In genomic region chr10:80196270-80196949, GRCh38 we compare ENCODE assay signal across 8 cellular contexts. TPM values are rescaled to one million over a fixed set of nuclear protein-coding genes. Genes with fewer than 3 reads are reported as not detected.
A peak's percentile ranks its signal among the peaks of the same experiment; 100 is the strongest.
DNase-seq lines count a peak whose midpoint lies in the region; ATAC-seq and TF ChIP-seq lines count a peak whose summit lies in the region.

No MANE protein-coding gene starts in this region.

- H2AFZ ChIP-seq in Loucy (ENCODE audit: low read length) = no peak overlapping the region

- no peak overlapping the region for H3K9ac ChIP-seq in Loucy (ENCODE audit: low read depth, low read length, poor library complexity, severe bottlenecking)

- no peaks in the 10 kb centered on the region for H3K27me3 ChIP-seq in Loucy (ENCODE audit: insufficient read depth, low read length, poor library complexity, severe bottlenecking)
- H3K27me3 ChIP-seq in esophagus squamous epithelium = no peaks in the 10 kb centered on the region
- no peaks in the 10 kb centered on the region for H3K27me3 ChIP-seq in spleen (replicated peaks in 1 of 7)

- H4K20me1 ChIP-seq in Loucy (ENCODE audit: insufficient read depth, low read length, poor library complexity, severe bottlenecking) = peaks cover 40% of the 10 kb centered on the region

- H3K4me3 ChIP-seq in Loucy (ENCODE audit: low read length, poor library complexity, severe bottlenecking) = peak overlapping the region; percentile 8
- H3K4me3 ChIP-seq in esophagus squamous epithelium = peak overlapping the region in 1 of 4 donors; percentile 19
- peak overlapping the region in 1 of 8 donors; percentile 2 for H3K4me3 ChIP-seq in spleen

- peak; percentile 90 for ATAC-seq in GM21786 (IDR thresholded peaks at IDR 0.05; ENCODE audit: unreplicated experiment)

- TF ChIP-seq CTCF in Loucy (conservative IDR thresholded peaks at IDR 0.05; ENCODE audit: low read length) (no peak), esophagus squamous epithelium (IDR thresholded peaks at IDR 0.05) (no peak), spleen (IDR thresholded peaks at IDR 0.05 in 8 of 11, conservative IDR thresholded peaks at IDR 0.05 in 3 of 11) (no peak)

- no peaks in the 10 kb centered on the region for H3K9me2 ChIP-seq in Loucy (replicated peaks; ENCODE audit: low read depth, low read length)

- peak overlapping the region; percentile 37 for H3K4me2 ChIP-seq in Loucy (ENCODE audit: low read depth, low read length, poor library complexity, severe bottlenecking)

- intact Hi-C loops in esophagus squamous epithelium (cut with DNase I) (no loop called here), spleen (cut with DNase I; ENCODE audit: low total_unique reads) (no loop called here)

- DNase-seq in EH (ENCODE audit: low read depth) = peak; percentile 48
- peak; percentile 61 for DNase-seq in activated T-cell treated with anti-CD3 and anti-CD28 coated beads for 24 hours (ENCODE audit: low read depth)
- DNase-seq in esophagus squamous epithelium (lab: John Stamatoyannopoulos, UW) = no peak
- peak; percentile 84 for DNase-seq in spleen
- DNase-seq in NCI-H748 treated with DMSO at 0.1 percent for 48 hours (lab: John Stamatoyannopoulos, UW) = no peak
- no peak for DNase-seq in NOMO-1 treated with dmso at 0.1 percent for 144 hours (lab: John Stamatoyannopoulos, UW; ENCODE audit: unreplicated experiment)

- H3K4me1 ChIP-seq in Loucy (ENCODE audit: insufficient read depth, low read length, poor library complexity, severe bottlenecking) (peaks cover 26% of the 10 kb centered on the region), esophagus squamous epithelium (peaks cover 41 to 91% (median 80%) of the 10 kb centered on the region in 3 donors), spleen (peaks cover 44 to 100% (median 95%) of the 10 kb centered on the region in 6 donors)

- H3K27ac ChIP-seq in esophagus squamous epithelium (peak overlapping the region; percentile 77 to 100 (median 85)), spleen (peak overlapping the region in 6 of 8 donors; percentile 51 to 99 (median 74))

- no peaks in the 10 kb centered on the region for H3F3A ChIP-seq in Loucy (ENCODE audit: low read depth)

- TF ChIP-seq POLR2A in esophagus squamous epithelium (IDR thresholded peaks at IDR 0.05) (no peak), spleen (IDR thresholded peaks at IDR 0.05) (no peak)

- H3K36me3 ChIP-seq in Loucy (ENCODE audit: insufficient read depth, low read length) = no peaks in the 10 kb centered on the region; the same call in 1 of the 2 replicates
- H3K36me3 ChIP-seq in esophagus squamous epithelium = peaks cover 0 to 32% (median 6%) of the 10 kb centered on the region in 3 donors
- peaks cover 0 to 21% (median 4%) of the 10 kb centered on the region in 6 donors for H3K36me3 ChIP-seq in spleen

- WGBS in esophagus squamous epithelium, 2 donors = 21% methylated on average over 6 of the region's 8 CpGs; no CpG with 5 or more reads in 1 of the 2 donors
- 48 to 60% (median 56%) methylated on average over 7 to 8 of the region's 8 CpGs for WGBS in spleen, 5 donors

- H3K79me2 ChIP-seq in Loucy (ENCODE audit: insufficient read depth, low read length) = peaks cover 94% of the 10 kb centered on the region

- no peaks in the 10 kb centered on the region for H3K9me3 ChIP-seq in Loucy (ENCODE audit: insufficient read depth, low read depth, low read length)
- no peaks in the 10 kb centered on the region for H3K9me3 ChIP-seq in esophagus squamous epithelium
- H3K9me3 ChIP-seq in spleen = peaks cover 0 to 5% (median 0%) of the 10 kb centered on the region in 8 donors

RNA-seq across cellular contexts. Expression of gene ANXA11, which starts 8.9 kb away (rescaled TPM):
- total RNA-seq in esophagus squamous epithelium (100 to 1,000 TPM; 131 to 243 (median 163) TPM), spleen (100 to 1,000 TPM; 102 to 201 (median 157) TPM)
- polyA plus RNA-seq in spleen = 100 to 1,000 TPM in 2 of 3 donors, 10 to 100 TPM in 1; 89.9 to 143 (median 117) TPM

Comparison
In these comparisons a context has a peak if more than half of its experiments do, and no peak if none do; other contexts are left out.
1. DNase-seq: peak in EH (single experiment), activated T-cell treated with anti-CD3 and anti-CD28 coated beads for 24 hours (single experiment) and spleen (single experiment); none in esophagus squamous epithelium (single experiment), NCI-H748 treated with DMSO at 0.1 percent for 48 hours (single experiment) and NOMO-1 treated with dmso at 0.1 percent for 144 hours (single experiment).